In genomic region chr10:54650547-54650946, GRCh38 we compare ENCODE assay signal across 29 cellular contexts.
"Had no signal": no experiment of that assay in that cellular context is flagged by ENCODE, and none has a peak within 500 bp of the region (broad histone marks: within the 10 kb centered on the region; RNA-seq: fewer than 3 reads in every experiment).

No MANE protein-coding gene starts in this region.

- H3K4me3 Mint-ChIP-seq: activated CD4-positive, alpha-beta T cell treated with anti-CD3 and anti-CD28 coated beads, Interleukin-2, amount 10 ng/mL, durations not matched to agents 24 days and 14 days; activated CD8-positive, alpha-beta T cell treated with anti-CD3 and anti-CD28 coated beads for 36 hours; activated naive CD4-positive, alpha-beta T cell treated with anti-CD3 and anti-CD28 coated beads, Interleukin-2, amount 50 U/mL, for 24 hours; activated naive CD8-positive, alpha-beta T cell treated with anti-CD3 and anti-CD28 coated beads, Interleukin-2, amount 10 ng/mL, durations not matched to agents 7 days and 5 days; activated T-cell treated with anti-CD3 and anti-CD28 coated beads, Interleukin-2, amount 50 U/mL, for 24 hours; T-helper 1 cell treated with Interleukin-12 subunit alpha and Interleukin-12 subunit beta and Interleukin-4 antibody, amounts not matched to agents 30 μg/mL and 1 μg/mL, for 36 hours; T-helper 2 cell treated with Interferon-gamma antibody and Interleukin-4, amounts not matched to agents 5 μg/mL and 100 μg/mL, for 36 hours had no signal

- H3K9me2 ChIP-seq: SK-N-SH had no signal

- H3K27ac ChIP-seq: adrenal gland, body of pancreas, breast epithelium, Peyer's patch, SJSA1 had no signal

- H3K4me3 ChIP-seq: adrenal gland, body of pancreas, breast epithelium, Peyer's patch, SJSA1 had no signal

- H3K27ac Mint-ChIP-seq: activated CD4-positive, alpha-beta T cell treated with anti-CD3 and anti-CD28 coated beads, Interleukin-2, amount 10 ng/mL, durations not matched to agents 24 days and 14 days; activated CD8-positive, alpha-beta T cell treated with anti-CD3 and anti-CD28 coated beads for 36 hours; activated naive CD4-positive, alpha-beta T cell treated with anti-CD3 and anti-CD28 coated beads, Interleukin-2, amount 50 U/mL, for 24 hours; activated naive CD8-positive, alpha-beta T cell treated with anti-CD3 and anti-CD28 coated beads, Interleukin-2, amount 10 ng/mL, durations not matched to agents 7 days and 5 days; activated T-cell treated with anti-CD3 and anti-CD28 coated beads, Interleukin-2, amount 50 U/mL, for 24 hours; activated T-helper 2 cell treated with anti-CD3 and anti-CD28 coated beads, Interferon-gamma antibody, Interleukin-2, Interleukin-4, amounts not matched to agents 10 μg/mL and 5 μg/mL and 100 μg/mL, durations not matched to agents 14 hours and 24 hours and 36 hours; T-helper 1 cell treated with Interleukin-12 subunit alpha and Interleukin-12 subunit beta and Interleukin-4 antibody, amounts not matched to agents 30 μg/mL and 1 μg/mL, for 36 hours; T-helper 2 cell treated with Interferon-gamma antibody and Interleukin-4, amounts not matched to agents 5 μg/mL and 100 μg/mL, for 36 hours had no signal

- H3K4me1 Mint-ChIP-seq: activated CD4-positive, alpha-beta T cell treated with anti-CD3 and anti-CD28 coated beads, Interleukin-2, amount 10 ng/mL, durations not matched to agents 24 days and 14 days; activated naive CD4-positive, alpha-beta T cell treated with anti-CD3 and anti-CD28 coated beads, Interleukin-2, amount 50 U/mL, for 24 hours; activated naive CD8-positive, alpha-beta T cell treated with anti-CD3 and anti-CD28 coated beads, Interleukin-2, amount 10 ng/mL, durations not matched to agents 7 days and 5 days had no signal

- H3K4me1 ChIP-seq: adrenal gland, body of pancreas, breast epithelium, Peyer's patch, SJSA1 had no signal

- H3K27me3 Mint-ChIP-seq: activated CD4-positive, alpha-beta T cell treated with anti-CD3 and anti-CD28 coated beads, Interleukin-2, amount 10 ng/mL, durations not matched to agents 24 days and 14 days; activated CD8-positive, alpha-beta T cell treated with anti-CD3 and anti-CD28 coated beads for 36 hours; activated naive CD4-positive, alpha-beta T cell treated with anti-CD3 and anti-CD28 coated beads, Interleukin-2, amount 50 U/mL, for 24 hours; activated naive CD8-positive, alpha-beta T cell treated with anti-CD3 and anti-CD28 coated beads, Interleukin-2, amount 10 ng/mL, durations not matched to agents 7 days and 5 days; activated T-cell treated with anti-CD3 and anti-CD28 coated beads, Interleukin-2, amount 50 U/mL, for 24 hours had no signal

- H3K4me2 ChIP-seq: SK-N-SH had no signal

- DNase-seq: activated CD4-positive, alpha-beta T cell treated with anti-CD3 and anti-CD28 coated beads, Interleukin-2, amount 10 ng/mL, durations not matched to agents 24 days and 14 days; activated CD4-positive, alpha-beta T cell treated with anti-CD3 and anti-CD28 coated beads, Interleukin-2, amount 50 U/mL, for 4 hours; activated CD8-positive, alpha-beta T cell treated with anti-CD3 and anti-CD28 coated beads for 36 hours; activated gamma-delta T cell; activated naive CD4-positive, alpha-beta T cell treated with Interleukin-2 at 50 U/mL for 16 hours; activated naive CD8-positive, alpha-beta T cell treated with anti-CD3 and anti-CD28 coated beads, Interleukin-2, amount 10 ng/mL, durations not matched to agents 7 days and 5 days; activated T-cell treated with anti-CD3 and anti-CD28 coated beads, Interleukin-2, amount 50 U/mL, for 24 hours; adrenal gland; body of pancreas; NCI-H1092 treated with DMSO at 0.1 percent for 48 hours; NCI-H1417 treated with DMSO at 0.1 percent for 48 hours; NCI-H187 treated with DMSO at 0.1 percent for 48 hours; NCI-H2081; NCI-H2171 treated with DMSO at 0.1 percent for 48 hours; NCI-H226; NCI-H446 treated with DMSO at 0.1 percent for 48 hours; NCI-H524; NCI-H69; PC-3; Peyer's patch; RPMI8226; SHP77 treated with DMSO at 0.1 percent for 48 hours; SK-N-SH had no signal

- H3K36me3 ChIP-seq: adrenal gland, breast epithelium, Peyer's patch, SJSA1 had no signal

- ATAC-seq: activated CD8-positive, alpha-beta T cell treated with anti-CD3 and anti-CD28 coated beads for 36 hours; body of pancreas; PC-3 had no signal

- H3K36me3 Mint-ChIP-seq: activated naive CD4-positive, alpha-beta T cell treated with anti-CD3 and anti-CD28 coated beads, Interleukin-2, amount 50 U/mL, for 24 hours; activated naive CD8-positive, alpha-beta T cell treated with anti-CD3 and anti-CD28 coated beads, Interleukin-2, amount 10 ng/mL, durations not matched to agents 7 days and 5 days had no signal

- H3K27me3 ChIP-seq: adrenal gland, body of pancreas, breast epithelium, Peyer's patch, SJSA1 had no signal

- H3K9me3 ChIP-seq: adrenal gland, body of pancreas, breast epithelium, Peyer's patch, SJSA1, SK-N-SH had no signal

- H3K9me3 Mint-ChIP-seq: activated CD4-positive, alpha-beta T cell treated with anti-CD3 and anti-CD28 coated beads, Interleukin-2, amount 10 ng/mL, durations not matched to agents 24 days and 14 days; activated naive CD8-positive, alpha-beta T cell treated with anti-CD3 and anti-CD28 coated beads, Interleukin-2, amount 10 ng/mL, durations not matched to agents 7 days and 5 days; T-helper 1 cell treated with Interleukin-12 subunit alpha and Interleukin-12 subunit beta and Interleukin-4 antibody, amounts not matched to agents 30 μg/mL and 1 μg/mL, for 36 hours had no signal
